Comparison of ENCODE assay signal across 1 cellular context in genomic region chr15:99565281-99566156, GRCh38.
TF ChIP-seq lines count a peak whose summit lies in the region.

Gene MEF2A (plus strand): TSS chr15:99565984. CDS start chr15:99633120, 67,136 bp downstream.

TF ChIP-seq in K562, 482 proteins besides CTCF, POLR2A, EP300 and RAD21 (continued from another document and continues in another):
- peak; percentile 79 for TF ChIP-seq ZBTB40 (IDR thresholded peaks at IDR 0.05)
- no peak for TF ChIP-seq ZBTB40 (CRISPR knock-in tag; IDR thresholded peaks at IDR 0.05)
- TF ChIP-seq ZNF280A (IDR thresholded peaks at IDR 0.05; ENCODE audit: low read depth, partially characterized antibody): no peak
- TF ChIP-seq CXXC5 (CRISPR knock-in tag; IDR thresholded peaks at IDR 0.05): peak; percentile 91
- 0 out of 2 replicates have a peak, but pooled peaks have one; percentile 43 for TF ChIP-seq E2F3 (CRISPR knock-in tag; IDR thresholded peaks at IDR 0.05)
- no peak for TF ChIP-seq RBM15 (IDR thresholded peaks at IDR 0.05; ENCODE audit: insufficient read depth, low read length)
- no peak for TF ChIP-seq BCLAF1 (IDR thresholded peaks at IDR 0.05; ENCODE audit: borderline replicate concordance in 1 of 2, control insufficient read depth in 1 of 2, low read depth in 2 of 2, low read length in 1 of 2)
- no peak for TF ChIP-seq U2AF2 (optimal IDR thresholded peaks at IDR 0.05; ENCODE audit: low read depth, low read length)
- TF ChIP-seq BRD4 (IDR thresholded peaks at IDR 0.05): peak; percentile 49; the same call in 1 of the 2 replicates
- TF ChIP-seq RBM34 (IDR thresholded peaks at IDR 0.05; ENCODE audit: borderline replicate concordance, insufficient read depth, low read length): no peak
- peak; percentile 89 to 94 for TF ChIP-seq MAZ (CRISPR knock-in tag; conservative IDR thresholded peaks at IDR 0.05 in 1 of 2, IDR thresholded peaks at IDR 0.05 in 1 of 2)
- TF ChIP-seq TSHZ1 (CRISPR knock-in tag; IDR thresholded peaks at IDR 0.05): no peak
- TF ChIP-seq NFE2L1 (tag; IDR thresholded peaks at IDR 0.05; ENCODE audit: borderline replicate concordance, low read depth): no peak
- peak; percentile 68; the same call in 1 of the 2 replicates for TF ChIP-seq RNF2 (IDR thresholded peaks at IDR 0.05)
- TF ChIP-seq ELF2 (CRISPR knock-in tag; IDR thresholded peaks at IDR 0.05): 0 out of 2 replicates have a peak, but pooled peaks have one; percentile 61
- peak; percentile 40; the same call in 1 of the 2 replicates for TF ChIP-seq KAT7 (CRISPR knock-in tag; IDR thresholded peaks at IDR 0.05; ENCODE audit: borderline replicate concordance)
- peak; percentile 81 for TF ChIP-seq EGR1 (conservative IDR thresholded peaks at IDR 0.05)
- TF ChIP-seq ATF4 (CRISPR knock-in tag; IDR thresholded peaks at IDR 0.05): 0 out of 2 replicates have a peak, but pooled peaks have one; percentile 10
- no peak for TF ChIP-seq SFPQ (IDR thresholded peaks at IDR 0.05; ENCODE audit: low read depth, low read length)
- peak; percentile 30; the same call in 1 of the 2 replicates for TF ChIP-seq ZNF24 (IDR thresholded peaks at IDR 0.05)
- TF ChIP-seq TCFL5 (CRISPR knock-in tag; conservative IDR thresholded peaks at IDR 0.05): no peak
- TF ChIP-seq CHAMP1 (IDR thresholded peaks at IDR 0.05): no peak
- TF ChIP-seq PML (IDR thresholded peaks at IDR 0.05; ENCODE audit: low read length): no peak
- no peak for TF ChIP-seq ZNF263 (CRISPR knock-in tag; IDR thresholded peaks at IDR 0.05; ENCODE audit: borderline replicate concordance)
- no peak for TF ChIP-seq CREB3 (tag; conservative IDR thresholded peaks at IDR 0.05; ENCODE audit: low read depth)
- no peak; the same call in 1 of the 2 replicates for TF ChIP-seq ZBTB7A (IDR thresholded peaks at IDR 0.05; ENCODE audit: borderline replicate concordance, control insufficient read depth, low read depth, low read length)
- no peak for TF ChIP-seq MAFK (IDR thresholded peaks at IDR 0.05; ENCODE audit: low read length)
- no peak for TF ChIP-seq ZNF140 (CRISPR knock-in tag; IDR thresholded peaks at IDR 0.05)
- peak; percentile 90 for TF ChIP-seq ETV5 (CRISPR knock-in tag; IDR thresholded peaks at IDR 0.05; ENCODE audit: low read depth)
- no peak for TF ChIP-seq CBX2 (IDR thresholded peaks at IDR 0.05; ENCODE audit: insufficient read depth, low read length, poor library complexity, severe bottlenecking)
- TF ChIP-seq RFX1 (IDR thresholded peaks at IDR 0.05): no peak
